In genomic region chr6:3559561-3559960, GRCh38 we compare ENCODE assay signal across 26 cellular contexts.
"Had no signal": no experiment of that assay in that cellular context is flagged by ENCODE, and none has a peak within 500 bp of the region (broad histone marks: within the 10 kb centered on the region; RNA-seq: fewer than 3 reads in every experiment).

No MANE protein-coding gene starts in this region.

- H3K36me3 ChIP-seq: heart right ventricle, left ventricle myocardium inferior, ovary, spleen, tibial nerve, upper lobe of left lung, vagina had no signal

- H3K4me3 Mint-ChIP-seq: naive thymus-derived CD4-positive, alpha-beta T cell; nephron; neural crest cell; stimulated activated effector memory CD8-positive, alpha-beta T cell treated with anti-CD3 and anti-CD28 coated beads, Interleukin-12 subunit alpha, Interleukin-12 subunit beta, amount 100 ng/mL, for 72 hours; stimulated activated naive CD8-positive, alpha-beta T cell treated with anti-CD3 and anti-CD28 coated beads, Interleukin-15, amount 100 ng/mL, for 72 hours had no signal

- H3K27me3 ChIP-seq: hepatocyte, ovary, tibial nerve, upper lobe of left lung, vagina had no signal

- H3K79me2 ChIP-seq: hepatocyte had no signal

- H3K9me3 Mint-ChIP-seq: stimulated activated effector memory CD8-positive, alpha-beta T cell treated with anti-CD3 and anti-CD28 coated beads, Interleukin-12 subunit alpha, Interleukin-12 subunit beta, amount 100 ng/mL, for 72 hours; stimulated activated naive CD8-positive, alpha-beta T cell treated with anti-CD3 and anti-CD28 coated beads, Interleukin-15, amount 100 ng/mL, for 72 hours had no signal

- H3K36me3 Mint-ChIP-seq: naive thymus-derived CD4-positive, alpha-beta T cell; stimulated activated effector memory CD8-positive, alpha-beta T cell treated with anti-CD3 and anti-CD28 coated beads, Interleukin-12 subunit alpha, Interleukin-12 subunit beta, amount 100 ng/mL, for 72 hours had no signal

- H3K4me3 ChIP-seq: heart right ventricle, hepatocyte, left ventricle myocardium inferior, lung, mucosa of descending colon, ovary, skin epidermis, spleen, tibial nerve, upper lobe of left lung, vagina had no signal

- DNase-seq: heart right ventricle; islet precursor cell; left ventricle myocardium inferior; mesendoderm; midbrain; mucosa of descending colon; naive thymus-derived CD4-positive, alpha-beta T cell; nucleus accumbens; ovary; retina; right cardiac atrium; spleen; stimulated activated CD4-positive, alpha-beta T cell treated with anti-CD3 and anti-CD28 coated beads, Interleukin-4, amount 100 ng/mL, for 24 hours; stimulated activated naive CD4-positive, alpha-beta T cell; stimulated activated naive CD8-positive, alpha-beta T cell treated with anti-CD3 and anti-CD28 coated beads, Interleukin-15, amount 100 ng/mL, for 72 hours; substantia nigra; upper lobe of left lung had no signal

- H3K9me3 ChIP-seq: mucosa of descending colon, ovary, spleen, tibial nerve, upper lobe of left lung, vagina had no signal

- H3K4me1 ChIP-seq: left ventricle myocardium inferior, spleen, upper lobe of left lung, vagina had no signal

- H3K4me2 ChIP-seq: hepatocyte had no signal

- H3K27ac ChIP-seq: heart right ventricle, hepatocyte, left ventricle myocardium inferior, ovary, skin epidermis, spleen, tibial nerve, upper lobe of left lung, vagina had no signal

- H3K27ac Mint-ChIP-seq: naive thymus-derived CD4-positive, alpha-beta T cell; nephron; progenitor cell of endocrine pancreas; stimulated activated effector memory CD8-positive, alpha-beta T cell treated with anti-CD3 and anti-CD28 coated beads, Interleukin-12 subunit alpha, Interleukin-12 subunit beta, amount 100 ng/mL, for 72 hours had no signal

- H3K4me1 Mint-ChIP-seq: stimulated activated effector memory CD8-positive, alpha-beta T cell treated with anti-CD3 and anti-CD28 coated beads, Interleukin-12 subunit alpha, Interleukin-12 subunit beta, amount 100 ng/mL, for 72 hours; stimulated activated naive CD8-positive, alpha-beta T cell treated with anti-CD3 and anti-CD28 coated beads, Interleukin-15, amount 100 ng/mL, for 72 hours had no signal

- H2AFZ ChIP-seq: hepatocyte had no signal

- H3K27me3 Mint-ChIP-seq: progenitor cell of endocrine pancreas; stimulated activated naive CD8-positive, alpha-beta T cell treated with anti-CD3 and anti-CD28 coated beads, Interleukin-15, amount 100 ng/mL, for 72 hours had no signal
